Comparison of ENCODE assay signal across 8 cellular contexts in genomic region chr1:45583264-45583665, GRCh38. TPM values are rescaled to one million over a fixed set of nuclear protein-coding genes. Genes with fewer than 3 reads are reported as not detected.
DNase-seq lines count a peak whose midpoint lies in the region; ATAC-seq and TF ChIP-seq lines count a peak whose summit lies in the region.

No MANE protein-coding gene starts in this region.

- H3K4me3 ChIP-seq in mesodermal cell (ENCODE audit: extremely low read depth, insufficient read depth, low read length, poor library complexity, severe bottlenecking), result peak overlapping the region; percentile 100

- no peaks in the 10 kb centered on the region for H3K9me3 ChIP-seq in mesodermal cell (ENCODE audit: control insufficient read depth, low read length)

- H3K27ac Mint-ChIP-seq in endothelial cell (ENCODE audit: unreplicated experiment), result peak overlapping the region; percentile 100

- ATAC-seq in GM21367 (IDR thresholded peaks at IDR 0.05; ENCODE audit: unreplicated experiment), result peak; percentile 71

- no peak for TF ChIP-seq CTCF in endothelial cell (IDR thresholded peaks at IDR 0.05; ENCODE audit: unreplicated experiment)

- H3K27ac ChIP-seq in mesodermal cell (ENCODE audit: low read depth, low read length, severe bottlenecking), result peak overlapping the region; percentile 99

- WGBS in mesodermal cell (ENCODE audit: insufficient coverage in 2 of 2), 2 experiments, result 0 to 1% methylated on average over 16 to 19 of the region's 19 CpGs

- peaks cover 7% of the 10 kb centered on the region for H3K36me3 Mint-ChIP-seq in endothelial cell (ENCODE audit: low read depth, unreplicated experiment)

- H3K4me1 ChIP-seq in mesodermal cell (ENCODE audit: control insufficient read depth, insufficient read depth, low read length, poor library complexity, severe bottlenecking), result no peaks in the 10 kb centered on the region

- H3K36me3 ChIP-seq in mesodermal cell (ENCODE audit: control insufficient read depth, insufficient read depth, low read length), result peaks cover 13% of the 10 kb centered on the region

- no peaks in the 10 kb centered on the region for H3K9me3 Mint-ChIP-seq in endothelial cell (ENCODE audit: unreplicated experiment)

- peaks cover 11% of the 10 kb centered on the region for H3K27me3 Mint-ChIP-seq in endothelial cell (ENCODE audit: unreplicated experiment)

- DNase-seq in CMK (ENCODE audit: low read depth) (peak; percentile 87), HT1080 (ENCODE audit: low read depth) (peak; percentile 96), NOMO-1 (lab: John Stamatoyannopoulos, UW; ENCODE audit: unreplicated experiment in 2 of 2) (peak; percentile 98 to 99), endothelial cell (ENCODE audit: low spot score) (peak; percentile 91)
- peak; percentile 92 for DNase-seq in activated CD8-positive, alpha-beta memory T cell treated with anti-CD3 and anti-CD28 coated beads, Interleukin-2, amount 50 U/mL, for 4 hours
- DNase-seq in stimulated activated CD8-positive, alpha-beta memory T cell treated with anti-CD3 and anti-CD28 coated beads, Interleukin-15, amount 100 ng/mL, for 4 hours (ENCODE audit: low read depth in 2 of 2), result peak; percentile 82 to 93

- peak overlapping the region; percentile 98 for H3K4me3 Mint-ChIP-seq in endothelial cell (ENCODE audit: unreplicated experiment)

- H3K4me1 Mint-ChIP-seq in endothelial cell (ENCODE audit: unreplicated experiment), result peaks cover 19% of the 10 kb centered on the region

RNA-seq across cellular contexts. Expression of gene NASP, which starts 0.6 kb away (rescaled TPM):
- 129 and 138 TPM in 2 replicates for total RNA-seq in HT1080 (2014; rRNA removed; shearing (Covaris generic))
- 112 and 141 TPM in 2 replicates for polyA plus RNA-seq in HT1080 (2015; cell fraction: cytosol; rRNA removed)
- polyA plus RNA-seq in HT1080 (2015; cell fraction: nucleus; rRNA removed), result 291 and 313 TPM in 2 replicates
- 149 TPM for total RNA-seq in endothelial cell (ENCODE audit: unreplicated experiment)
- 219 TPM for polyA plus RNA-seq in mesodermal cell (2013, experiment 1 of 2)
- polyA plus RNA-seq in mesodermal cell (2013, experiment 2 of 2), result 255 TPM

RNA-seq across cellular contexts. Expression of gene AKR1A1, which starts 32.6 kb away (rescaled TPM):
- 99.5 and 106 TPM in 2 replicates for total RNA-seq in HT1080 (2014; rRNA removed; shearing (Covaris generic))
- polyA plus RNA-seq in HT1080 (2015; cell fraction: cytosol; rRNA removed), result 80.0 and 88.2 TPM in 2 replicates
- polyA plus RNA-seq in HT1080 (2015; cell fraction: nucleus; rRNA removed), result 90.0 and 91.2 TPM in 2 replicates
- 125 TPM for total RNA-seq in endothelial cell (ENCODE audit: unreplicated experiment)
- 124 TPM for polyA plus RNA-seq in mesodermal cell (2013, experiment 1 of 2)
- 118 TPM for polyA plus RNA-seq in mesodermal cell (2013, experiment 2 of 2)

RNA-seq across cellular contexts. Expression of gene CCDC17, which starts 40.6 kb away (rescaled TPM):
- total RNA-seq in HT1080 (2014; rRNA removed; shearing (Covaris generic)), result 0.56 and 0.94 TPM in 2 replicates
- 0.19 and 0.26 TPM in 2 replicates for polyA plus RNA-seq in HT1080 (2015; cell fraction: cytosol; rRNA removed)
- 3.8 and 3.9 TPM in 2 replicates for polyA plus RNA-seq in HT1080 (2015; cell fraction: nucleus; rRNA removed)
- total RNA-seq in endothelial cell (ENCODE audit: unreplicated experiment), result 3.9 TPM
- polyA plus RNA-seq in mesodermal cell (2013, experiment 1 of 2), result 2.2 TPM
- polyA plus RNA-seq in mesodermal cell (2013, experiment 2 of 2), result 1.6 TPM

Comparison
In these comparisons a context has a peak if more than half of its experiments do, and no peak if none do; other contexts are left out.
1. Peak in every context shown above with its lines: DNase-seq, ATAC-seq, H3K4me3 ChIP-seq and H3K27ac ChIP-seq.